In the genomic region with DNA sequence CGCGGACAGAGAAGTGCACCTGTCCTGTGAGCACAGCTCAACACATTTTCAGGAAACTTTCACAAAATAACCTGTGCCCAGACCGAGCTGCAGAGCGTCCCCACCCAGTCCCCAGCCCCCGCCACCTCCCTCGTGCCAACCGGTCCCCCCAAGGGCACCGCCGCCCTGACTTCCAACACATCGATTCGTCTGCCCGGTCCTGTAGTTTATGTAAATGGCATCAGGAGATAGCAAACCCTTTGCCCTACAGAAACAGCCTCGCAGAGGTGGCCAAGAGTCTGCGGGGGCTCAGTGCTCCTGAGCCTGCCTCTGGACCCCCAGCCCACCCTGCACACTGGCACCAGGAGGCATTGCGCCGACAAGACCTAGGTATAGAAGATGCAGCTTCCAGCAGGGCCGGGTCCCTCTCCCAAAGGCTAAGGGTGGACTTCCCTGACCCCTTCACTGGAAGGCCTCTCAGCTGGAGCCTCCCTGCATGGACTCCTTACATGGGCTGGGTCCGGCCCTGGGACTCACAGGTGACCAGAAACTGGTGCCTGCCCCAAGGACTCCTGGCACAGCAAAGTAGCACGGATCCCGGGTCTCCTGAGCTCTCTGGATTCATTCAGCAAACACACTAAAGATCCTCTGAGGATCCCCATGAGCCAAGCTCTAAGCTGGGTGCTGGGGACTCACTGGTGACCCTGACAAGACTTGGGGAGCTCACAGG, we compare ENCODE assay signal across 10 cellular contexts. TPM values are rescaled to one million over a fixed set of nuclear protein-coding genes. Genes with fewer than 3 reads are reported as not detected.
DNase-seq lines count a peak whose midpoint lies in the region; ATAC-seq and TF ChIP-seq lines count a peak whose summit lies in the region.
"Had no signal": no experiment of that assay in that cellular context is flagged by ENCODE, and none has a peak within 500 bp of the region (broad histone marks: within the 10 kb centered on the region; RNA-seq: fewer than 3 reads in every experiment).

No MANE protein-coding gene starts in this region.

- BruUV-seq in mammary epithelial cell (replicated peaks; lab: Mats Ljungman, UMichigan) = no TSS peak

- peak overlapping the region; percentile 100 for H3K4me2 ChIP-seq in mammary epithelial cell (ENCODE audit: insufficient read depth, low read depth, low read length)

- in situ Hi-C loops in mammary epithelial cell (cut with MboI; ENCODE audit: low sequenced_read_pairs in 2 of 2) = no loop called here

- H2AFZ ChIP-seq in mammary epithelial cell (ENCODE audit: low read depth, low read length) = peak overlapping the region; percentile 91

- H3K9me3 Mint-ChIP-seq in stimulated activated naive CD8-positive, alpha-beta T cell treated with anti-CD3 and anti-CD28 coated beads, Interleukin-15, Interleukin-2, amounts not matched to agents 100 ng/mL and 50 ng/mL, for 24 hours = no peaks in the 10 kb centered on the region

- ATAC-seq in stimulated activated naive CD8-positive, alpha-beta T cell treated with anti-CD3 and anti-CD28 coated beads, Interleukin-15, Interleukin-2, amounts not matched to agents 100 U/mL and 50 U/mL, for 24 hours = no peak
- no peak for ATAC-seq in aorta (ENCODE audit: low FRiP score)
- no peak for ATAC-seq in HG03135 (IDR thresholded peaks at IDR 0.05; ENCODE audit: unreplicated experiment)

- H3K79me2 ChIP-seq in mammary epithelial cell (ENCODE audit: insufficient read depth, low read length) = peaks cover 30% of the 10 kb centered on the region

- no peaks in the 10 kb centered on the region for H3K36me3 ChIP-seq in mammary epithelial cell (ENCODE audit: insufficient read depth, low read length)
- H3K36me3 ChIP-seq in aorta (ENCODE audit: control insufficient read depth in 1 of 2, insufficient read depth in 2 of 2, low read length in 1 of 2) = no peaks in the 10 kb centered on the region

- H3K4me3 Mint-ChIP-seq in stimulated activated naive CD8-positive, alpha-beta T cell treated with anti-CD3 and anti-CD28 coated beads, Interleukin-15, Interleukin-2, amounts not matched to agents 100 ng/mL and 50 ng/mL, for 24 hours = peak overlapping the region; percentile 71

- H4K20me1 ChIP-seq in mammary epithelial cell (ENCODE audit: insufficient read depth, low read length) = no peaks in the 10 kb centered on the region

- H3K27ac ChIP-seq in mammary epithelial cell (ENCODE audit: insufficient read depth, low read depth, low read length) (no peak overlapping the region), aorta (ENCODE audit: low read depth in 1 of 2, low read length in 2 of 2) (no peak overlapping the region)

- H3K9me3 ChIP-seq in mammary epithelial cell (replicated peaks; ENCODE audit: insufficient read depth, low read length) = no peaks in the 10 kb centered on the region
- H3K9me3 ChIP-seq in mononuclear cell (ENCODE audit: low read depth, low read length) = no peaks in the 10 kb centered on the region
- H3K9me3 ChIP-seq in aorta (ENCODE audit: control insufficient read depth, low read length) = no peaks in the 10 kb centered on the region

- H3K4me1 ChIP-seq in mammary epithelial cell (ENCODE audit: insufficient read depth, low read length) = peaks cover 37% of the 10 kb centered on the region
- no peaks in the 10 kb centered on the region for H3K4me1 ChIP-seq in mononuclear cell (ENCODE audit: insufficient read depth, low read length)
- peaks cover 3 to 6% of the 10 kb centered on the region in 2 donors for H3K4me1 ChIP-seq in aorta (ENCODE audit: control insufficient read depth in 1 of 2, insufficient read depth in 2 of 2, low read length in 2 of 2)

- H3K27me3 ChIP-seq in mammary epithelial cell (ENCODE audit: insufficient read depth, low read length) (no peaks in the 10 kb centered on the region), mononuclear cell (ENCODE audit: insufficient read depth, low read length) (peaks cover 4% of the 10 kb centered on the region), aorta (ENCODE audit: control insufficient read depth in 1 of 2, insufficient read depth in 2 of 2, low read length in 1 of 2) (no peaks in the 10 kb centered on the region)

- peaks cover 20% of the 10 kb centered on the region for H3K4me1 Mint-ChIP-seq in stimulated activated naive CD8-positive, alpha-beta T cell treated with anti-CD3 and anti-CD28 coated beads, Interleukin-15, Interleukin-2, amounts not matched to agents 100 ng/mL and 50 ng/mL, for 24 hours (ENCODE audit: low read depth)

- H3K9ac ChIP-seq in mammary epithelial cell (ENCODE audit: insufficient read depth, low read length) = peak overlapping the region; percentile 32

- DNase-seq in stimulated activated naive CD8-positive, alpha-beta T cell treated with anti-CD3 and anti-CD28 coated beads, Interleukin-15, Interleukin-2, amounts not matched to agents 100 U/mL and 50 U/mL, for 24 hours = no peak
- DNase-seq in mammary epithelial cell (no peak), aorta (no peak), NCI-H446 (lab: John Stamatoyannopoulos, UW) (no peak), A172 (ENCODE audit: low spot score) (no peak)
- DNase-seq: erythroblast had no signal

- peak overlapping the region; percentile 61 to 91 (median 73) for H3K4me3 ChIP-seq in mammary epithelial cell (replicated peaks in 1 of 3; ENCODE audit: insufficient read depth in 1 of 3, low read depth in 2 of 3, low read length in 3 of 3)
- H3K4me3 ChIP-seq in mononuclear cell (ENCODE audit: low read length) = peak overlapping the region; percentile 22
- peak overlapping the region; percentile 39 to 73 for H3K4me3 ChIP-seq in aorta (ENCODE audit: low read length in 2 of 2)

- H3K27me3 Mint-ChIP-seq in stimulated activated naive CD8-positive, alpha-beta T cell treated with anti-CD3 and anti-CD28 coated beads, Interleukin-15, Interleukin-2, amounts not matched to agents 100 ng/mL and 50 ng/mL, for 24 hours = no peaks in the 10 kb centered on the region

- no peak overlapping the region for H3K27ac Mint-ChIP-seq in stimulated activated naive CD8-positive, alpha-beta T cell treated with anti-CD3 and anti-CD28 coated beads, Interleukin-15, Interleukin-2, amounts not matched to agents 100 ng/mL and 50 ng/mL, for 24 hours

- no peak for TF ChIP-seq CTCF in mammary epithelial cell (conservative IDR thresholded peaks at IDR 0.05 in 1 of 2, IDR thresholded peaks at IDR 0.05 in 1 of 2; ENCODE audit: extremely low read depth in 1 of 2, insufficient read depth in 1 of 2, low read depth in 1 of 2, low read length in 2 of 2)

- CTCF ChIA-PET in mammary epithelial cell (lab: Charles Lee; ENCODE audit: low non-redundant PET) = no interaction called here

- intact Hi-C loops in mammary epithelial cell (cut with micrococcal nuclease) = no loop called here
- intact Hi-C loops in aorta (cut with DNase I) = no loop called here

- WGBS in mammary epithelial cell (ENCODE audit: low coverage, missing lambda C conversion rate) = 45% methylated on average over 15 of the region's 20 CpGs
- WGBS in aorta, 2 donors = 46 to 47% methylated on average over 20 of the region's 20 CpGs

- no peaks in the 10 kb centered on the region for H3K36me3 Mint-ChIP-seq in stimulated activated naive CD8-positive, alpha-beta T cell treated with anti-CD3 and anti-CD28 coated beads, Interleukin-15, Interleukin-2, amounts not matched to agents 100 ng/mL and 50 ng/mL, for 24 hours (ENCODE audit: low read depth)

- dilution Hi-C loops in mammary epithelial cell (cut with HindIII; ENCODE audit: low sequenced_read_pairs) = no loop called here

RNA-seq across cellular contexts. Expression of a gene that starts 6.6 kb away (rescaled TPM):
- total RNA-seq in mammary epithelial cell (10 to 100 TPM; 19.0 to 88.8 TPM), mononuclear cell (2.1 TPM), aorta (10 to 100 TPM in 1 of 2 donors, 1 to 10 TPM in 1; 6.6 to 39.3 TPM)
- polyA plus RNA-seq in mammary epithelial cell (25.3 TPM), aorta (1 to 10 TPM; 2.6 to 8.0 TPM)
- polyA minus RNA-seq in mammary epithelial cell = 20.3 TPM
- total RNA-seq in A172 (2014; rRNA removed; shearing (Covaris generic)) = 8.6 and 10.1 TPM in 2 replicates

RNA-seq across cellular contexts. Expression of a gene that starts 32.0 kb away (rescaled TPM):
- 10 to 100 TPM in 1 of 2 donors, 1 to 10 TPM in 1; 6.7 to 60.9 TPM for total RNA-seq in mammary epithelial cell
- polyA plus RNA-seq in mammary epithelial cell = 21.0 TPM
- polyA minus RNA-seq in mammary epithelial cell = 5.8 TPM
- 60.7 TPM for total RNA-seq in mononuclear cell
- 10 to 100 TPM in 1 of 2 donors, 1 to 10 TPM in 1; 6.5 to 34.6 TPM for total RNA-seq in aorta
- polyA plus RNA-seq in aorta = 10 to 100 TPM in 1 of 2 donors, 1 to 10 TPM in 1; 9.6 to 22.9 TPM
- total RNA-seq in A172 (2014; rRNA removed; shearing (Covaris generic)) = 5.1 and 6.2 TPM in 2 replicates

RNA-seq across cellular contexts. Expression of a gene that starts 56.3 kb away (rescaled TPM):
- total RNA-seq in mammary epithelial cell (10 to 100 TPM; 25.5 to 36.4 TPM), mononuclear cell (73.4 TPM), aorta (10 to 100 TPM; 25.9 to 27.0 TPM)
- polyA plus RNA-seq in mammary epithelial cell (16.0 TPM), aorta (1 to 10 TPM; 1.9 to 6.5 TPM)
- 39.8 TPM for polyA minus RNA-seq in mammary epithelial cell
- 17.4 and 17.9 TPM in 2 replicates for total RNA-seq in A172 (2014; rRNA removed; shearing (Covaris generic))

RNA-seq across cellular contexts. Expression of a gene that starts 57.1 kb away (rescaled TPM):
- total RNA-seq in mammary epithelial cell (under 1 TPM in 1 of 2 donors, not detected in 1; 0.09 TPM), mononuclear cell (0.10 TPM), aorta (not detected)
- polyA plus RNA-seq in mammary epithelial cell (0.05 TPM), aorta (1 to 10 TPM in 1 of 2 donors, not detected in 1; 1.3 TPM)
- not detected for polyA minus RNA-seq in mammary epithelial cell
- not detected in 2 replicates for total RNA-seq in A172 (2014; rRNA removed; shearing (Covaris generic))
- total RNA-seq: RPMI7951 had no signal

Comparison
In these comparisons a context has a peak if more than half of its experiments do, and no peak if none do; other contexts are left out.
1. H3K4me3 ChIP-seq: peak in every context shown above with its lines; median percentile 73 in mammary epithelial cell; 56 in aorta; 22 in mononuclear cell.